ENCODE assay signal across 8 cellular contexts in the genomic region with DNA sequence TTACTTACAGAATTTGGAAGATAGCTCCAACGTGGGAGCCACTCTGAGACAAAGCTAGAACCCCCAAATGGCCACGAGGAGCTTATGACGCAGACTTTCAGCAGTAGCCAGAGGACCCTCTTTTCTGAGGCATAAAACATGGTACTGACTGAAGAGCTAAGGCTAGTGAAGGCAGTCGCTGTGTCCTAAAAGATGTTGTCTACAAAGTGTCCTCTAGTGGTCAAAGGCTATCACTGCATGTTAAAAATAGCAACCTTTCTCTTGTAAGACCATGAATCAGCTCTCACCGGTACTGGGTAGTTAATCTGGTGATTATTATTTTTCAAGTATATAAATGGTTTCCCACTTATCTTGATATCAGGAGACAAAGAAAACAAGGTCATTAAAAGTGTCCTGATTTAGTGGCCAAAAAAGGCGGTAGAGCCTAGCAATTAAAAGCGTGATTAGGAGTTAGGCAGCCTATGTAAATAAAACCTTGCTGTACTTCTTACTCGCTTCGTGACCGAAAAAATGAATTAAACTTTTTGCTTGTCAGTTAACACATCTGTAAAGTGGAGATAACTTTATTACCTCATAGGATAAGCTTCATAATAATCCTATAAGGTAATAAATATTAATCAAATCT. TPM values are rescaled to one million over a fixed set of nuclear protein-coding genes. Genes with fewer than 3 reads are reported as not detected.
DNase-seq lines count a peak whose midpoint lies in the region; ATAC-seq and TF ChIP-seq lines count a peak whose summit lies in the region.

No MANE protein-coding gene starts in this region.

- H3K18ac ChIP-seq in mesendoderm (ENCODE audit: low read length) = no peak overlapping the region

- POLR2A ChIA-PET in PC-3 (lab: Charles Lee; ENCODE audit: unreplicated experiment) = no interaction called here

- no peak overlapping the region for H2AK5ac ChIP-seq in mesendoderm (ENCODE audit: low read length)

- H3K4ac ChIP-seq in mesendoderm (ENCODE audit: low read depth, low read length) = no peak overlapping the region

- ATAC-seq in natural killer cell (peak in 1 of 3 donors; percentile 49), PC-3 (peak; percentile 84)
- no peak for ATAC-seq in natural killer cell treated with Interleukin-12 subunit alpha and Interleukin-12 subunit beta and Interleukin-15 and Interleukin-18, amount 100 ng/mL, for 72 hours
- ATAC-seq in activated naive CD8-positive, alpha-beta T cell treated with anti-CD3 and anti-CD28 coated beads, Interleukin-2, amount 50 U/mL, for 24 hours = no peak

- H3K9me2 ChIP-seq in Karpas-422 (replicated peaks; ENCODE audit: insufficient read depth, low read length) (no peaks in the 10 kb centered on the region), PC-3 (replicated peaks; ENCODE audit: low read length) (no peaks in the 10 kb centered on the region)

- no CpG with 5 or more reads among the region's 10 CpGs for WGBS in mesendoderm (ENCODE audit: extremely low coverage, insufficient coverage, low lambda C conversion rate)

- H2BK15ac ChIP-seq in mesendoderm (replicated peaks; ENCODE audit: low read depth) = peak overlapping the region; percentile 19

- H3K9me3 Mint-ChIP-seq in natural killer cell = peaks cover under 1 to 3% of the 10 kb centered on the region in 2 donors
- no peaks in the 10 kb centered on the region for H3K9me3 Mint-ChIP-seq in natural killer cell treated with Interleukin-12 subunit alpha and Interleukin-12 subunit beta and Interleukin-15 and Interleukin-18, amount 100 ng/mL, for 72 hours
- no peaks in the 10 kb centered on the region for H3K9me3 Mint-ChIP-seq in activated naive CD8-positive, alpha-beta T cell treated with anti-CD3 and anti-CD28 coated beads, Interleukin-2, amount 50 U/mL, for 24 hours

- no peak overlapping the region for H2AFZ ChIP-seq in Karpas-422 (ENCODE audit: low read length)
- no peak overlapping the region for H2AFZ ChIP-seq in PC-3 (ENCODE audit: low read length)

- H2BK120ac ChIP-seq in mesendoderm (ENCODE audit: low read depth, low read length) = no peak overlapping the region

- H3K27ac ChIP-seq in Karpas-422 (ENCODE audit: low read length) = no peak overlapping the region
- no peak overlapping the region for H3K27ac ChIP-seq in PC-3 (ENCODE audit: low read length)
- no peak overlapping the region for H3K27ac ChIP-seq in mesendoderm (ENCODE audit: low read depth, low read length)

- intact Hi-C loops in natural killer cell (cut with micrococcal nuclease) = no loop called here
- intact Hi-C loops in PC-3 (cut with micrococcal nuclease) = loop anchor here (1.0 to 2.0 kb wide), 2 partner anchors 175 to 268 kb away; no protein-coding TSS in a partner anchor

- no peaks in the 10 kb centered on the region for H3K79me1 ChIP-seq in mesendoderm (ENCODE audit: low read length)

- H3K4me1 ChIP-seq in Karpas-422 (ENCODE audit: low read length) (no peaks in the 10 kb centered on the region), PC-3 (ENCODE audit: insufficient read depth, low read length) (peaks cover 14% of the 10 kb centered on the region), mesendoderm (ENCODE audit: control insufficient read depth, low read depth, low read length) (no peaks in the 10 kb centered on the region)

- H3K4me2 ChIP-seq in Karpas-422 (ENCODE audit: low read depth, low read length, poor library complexity, severe bottlenecking) (no peak overlapping the region), PC-3 (ENCODE audit: low read length) (no peak overlapping the region), mesendoderm (ENCODE audit: low read length) (no peak overlapping the region)

- H3K9me3 ChIP-seq in Karpas-422 (ENCODE audit: low read length) (no peaks in the 10 kb centered on the region), PC-3 (ENCODE audit: low read length) (no peaks in the 10 kb centered on the region)

- no peaks in the 10 kb centered on the region for H3F3A ChIP-seq in PC-3 (ENCODE audit: low read length, unreplicated experiment)

- no peaks in the 10 kb centered on the region for H3K4me1 Mint-ChIP-seq in natural killer cell
- no peaks in the 10 kb centered on the region for H3K4me1 Mint-ChIP-seq in natural killer cell treated with Interleukin-12 subunit alpha and Interleukin-12 subunit beta and Interleukin-15 and Interleukin-18, amount 100 ng/mL, for 72 hours (ENCODE audit: low read depth in 2 of 2)
- no peaks in the 10 kb centered on the region for H3K4me1 Mint-ChIP-seq in activated naive CD8-positive, alpha-beta T cell treated with anti-CD3 and anti-CD28 coated beads, Interleukin-2, amount 50 U/mL, for 24 hours

- no peak overlapping the region for H3K56ac ChIP-seq in mesendoderm (ENCODE audit: low read length)

- no peak overlapping the region for H3K4me3 Mint-ChIP-seq in natural killer cell
- no peak overlapping the region for H3K4me3 Mint-ChIP-seq in natural killer cell treated with Interleukin-12 subunit alpha and Interleukin-12 subunit beta and Interleukin-15 and Interleukin-18, amount 100 ng/mL, for 72 hours
- H3K4me3 Mint-ChIP-seq in activated naive CD8-positive, alpha-beta T cell treated with anti-CD3 and anti-CD28 coated beads, Interleukin-2, amount 50 U/mL, for 24 hours = no peak overlapping the region

- CTCF ChIA-PET in PC-3 (lab: Charles Lee) = interaction anchor here (0.6 to 1.3 kb wide), 4 partner anchors 82 to 267 kb away, joined by 3 to 4 read pairs (median 4); no protein-coding TSS in a partner anchor

- TF ChIP-seq CTCF in natural killer cell (IDR thresholded peaks at IDR 0.05) = peak; percentile 46
- peak; percentile 87 for TF ChIP-seq CTCF in PC-3 (conservative IDR thresholded peaks at IDR 0.05; ENCODE audit: low read depth, low read length)

- no peaks in the 10 kb centered on the region for H3K79me2 ChIP-seq in Karpas-422 (ENCODE audit: low read length)
- no peaks in the 10 kb centered on the region for H3K79me2 ChIP-seq in PC-3 (ENCODE audit: low read length)
- H3K79me2 ChIP-seq in mesendoderm (ENCODE audit: control insufficient read depth, insufficient read depth, low read length) = no peaks in the 10 kb centered on the region

- DNase-seq in natural killer cell (no peak), HCEC 1CT (peak; percentile 73), Karpas-422 (peak; percentile 81), PC-3 (peak; percentile 84), ecto neural progenitor cell (ENCODE audit: low spot score) (peak; percentile 52), mesendoderm (peak; percentile 91)
- no peak for DNase-seq in natural killer cell treated with Interleukin-12 subunit alpha and Interleukin-12 subunit beta and Interleukin-15 and Interleukin-18, amount 100 ng/mL, for 72 hours (ENCODE audit: low spot score)
- DNase-seq in activated naive CD8-positive, alpha-beta T cell treated with anti-CD3 and anti-CD28 coated beads, Interleukin-2, amount 50 U/mL, for 24 hours = no peak

- H2BK5ac ChIP-seq in mesendoderm (ENCODE audit: low read length) = no peak overlapping the region

- H3K27me3 ChIP-seq in Karpas-422 (ENCODE audit: low read length) = no peaks in the 10 kb centered on the region
- no peaks in the 10 kb centered on the region for H3K27me3 ChIP-seq in PC-3 (ENCODE audit: low read length)
- H3K27me3 ChIP-seq in mesendoderm (ENCODE audit: insufficient read depth, low read length, poor library complexity) = no peaks in the 10 kb centered on the region

- no peak overlapping the region for H3K4me3 ChIP-seq in Karpas-422 (ENCODE audit: low read length)
- H3K4me3 ChIP-seq in PC-3 (ENCODE audit: low read length) = no peak overlapping the region
- no peak overlapping the region for H3K4me3 ChIP-seq in mesendoderm (ENCODE audit: low read length)

- no TSS peak for BruUV-seq in PC-3 (replicated peaks; lab: Mats Ljungman, UMichigan)

- H3K9ac ChIP-seq in Karpas-422 (ENCODE audit: low read length) = no peak overlapping the region
- H3K9ac ChIP-seq in PC-3 (ENCODE audit: low read length) = no peak overlapping the region
- H3K9ac ChIP-seq in mesendoderm (ENCODE audit: low read length) = no peak overlapping the region

- no peak overlapping the region for H3K27ac Mint-ChIP-seq in natural killer cell
- H3K27ac Mint-ChIP-seq in natural killer cell treated with Interleukin-12 subunit alpha and Interleukin-12 subunit beta and Interleukin-15 and Interleukin-18, amount 100 ng/mL, for 72 hours = no peak overlapping the region
- no peak overlapping the region for H3K27ac Mint-ChIP-seq in activated naive CD8-positive, alpha-beta T cell treated with anti-CD3 and anti-CD28 coated beads, Interleukin-2, amount 50 U/mL, for 24 hours

- H3K23ac ChIP-seq in mesendoderm (ENCODE audit: low read length) = no peak overlapping the region

- H4K20me1 ChIP-seq in Karpas-422 (ENCODE audit: insufficient read depth, low read depth, low read length) (no peaks in the 10 kb centered on the region), PC-3 (ENCODE audit: low read length) (no peaks in the 10 kb centered on the region)

- no peak overlapping the region for H4K8ac ChIP-seq in mesendoderm (ENCODE audit: low read depth, low read length)

- H4K5ac ChIP-seq in mesendoderm (ENCODE audit: low read length) = no peak overlapping the region

- no peaks in the 10 kb centered on the region for H3K36me3 ChIP-seq in Karpas-422 (ENCODE audit: insufficient read depth, low read length)
- H3K36me3 ChIP-seq in PC-3 (ENCODE audit: low read depth, low read length) = no peaks in the 10 kb centered on the region
- no peaks in the 10 kb centered on the region for H3K36me3 ChIP-seq in mesendoderm (ENCODE audit: control insufficient read depth, insufficient read depth, low read length)

- H3K36me3 Mint-ChIP-seq in natural killer cell = no peaks in the 10 kb centered on the region
- no peaks in the 10 kb centered on the region for H3K36me3 Mint-ChIP-seq in natural killer cell treated with Interleukin-12 subunit alpha and Interleukin-12 subunit beta and Interleukin-15 and Interleukin-18, amount 100 ng/mL, for 72 hours
- H3K36me3 Mint-ChIP-seq in activated naive CD8-positive, alpha-beta T cell treated with anti-CD3 and anti-CD28 coated beads, Interleukin-2, amount 50 U/mL, for 24 hours (ENCODE audit: low read depth) = no peaks in the 10 kb centered on the region

- H3K27me3 Mint-ChIP-seq in natural killer cell (ENCODE audit: low read depth in 2 of 2) = peaks cover 0 to 2% of the 10 kb centered on the region in 2 donors
- H3K27me3 Mint-ChIP-seq in natural killer cell treated with Interleukin-12 subunit alpha and Interleukin-12 subunit beta and Interleukin-15 and Interleukin-18, amount 100 ng/mL, for 72 hours = no peaks in the 10 kb centered on the region
- H3K27me3 Mint-ChIP-seq in activated naive CD8-positive, alpha-beta T cell treated with anti-CD3 and anti-CD28 coated beads, Interleukin-2, amount 50 U/mL, for 24 hours = peaks cover 13% of the 10 kb centered on the region

RNA-seq across cellular contexts. Expression of a gene that starts 47.0 kb away (rescaled TPM):
- total RNA-seq in natural killer cell (not detected), PC-3 (2014; rRNA removed) (0.04 and 0.46 TPM in 2 replicates)
- not detected for total RNA-seq in natural killer cell treated with Interleukin-12 subunit alpha and Interleukin-12 subunit beta and Interleukin-15 and Interleukin-18, amount 100 ng/mL, for 72 hours
- total RNA-seq in Karpas-422 (2014; rRNA removed; shearing (Covaris generic); ENCODE audit: low replicate concordance) = not detected in 2 replicates
- 0.53 TPM for polyA plus RNA-seq in mesendoderm (2013, experiment 1 of 2)
- polyA plus RNA-seq in mesendoderm (2013, experiment 2 of 2) = 0.64 TPM

Comparison
In these comparisons a context has a peak if more than half of its experiments do, and no peak if none do; other contexts are left out.
1. DNase-seq: peak in HCEC 1CT (single experiment), Karpas-422 (single experiment), PC-3 (single experiment), ecto neural progenitor cell (single experiment) and mesendoderm (single experiment); none in natural killer cell (single experiment), natural killer cell treated with Interleukin-12 subunit alpha and Interleukin-12 subunit beta and Interleukin-15 and Interleukin-18, amount 100 ng/mL, for 72 hours (single experiment) and activated naive CD8-positive, alpha-beta T cell treated with anti-CD3 and anti-CD28 coated beads, Interleukin-2, amount 50 U/mL, for 24 hours (single experiment).